Comparison of ENCODE assay signal across 1 cellular context in the genomic region with DNA sequence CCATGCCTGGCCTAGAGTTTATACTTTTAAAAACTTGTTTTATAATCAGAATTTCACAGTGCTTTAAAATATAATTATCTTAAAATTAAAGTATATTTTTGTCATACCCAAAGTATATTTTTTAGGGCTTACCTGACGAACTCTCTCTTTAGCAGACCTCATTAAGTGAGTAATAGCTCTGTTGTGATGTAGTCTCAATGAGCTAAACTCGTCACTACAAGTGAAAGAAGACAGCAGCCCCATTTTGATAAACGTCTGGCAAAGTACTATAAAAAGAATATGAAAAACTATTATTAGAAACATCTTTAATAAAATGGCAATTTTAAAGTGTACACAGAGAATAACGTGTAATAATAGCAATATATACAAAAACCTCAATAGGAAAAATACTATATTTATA.
TF ChIP-seq lines count a peak whose summit lies in the region.

No MANE protein-coding gene starts in this region.

TF ChIP-seq in HepG2, 621 proteins besides CTCF, POLR2A, EP300 and RAD21:
- TF ChIP-seq TARDBP (CRISPR knock-in tag; IDR thresholded peaks at IDR 0.05) (no peak), HMG20A (CRISPR knock-in tag; IDR thresholded peaks at IDR 0.05; ENCODE audit: borderline replicate concordance) (no peak), ZSCAN20 (CRISPR knock-in tag; IDR thresholded peaks at IDR 0.05; ENCODE audit: borderline replicate concordance) (no peak), ZNF672 (CRISPR knock-in tag; IDR thresholded peaks at IDR 0.05) (no peak), ZNF678 (CRISPR knock-in tag; IDR thresholded peaks at IDR 0.05) (no peak), HHEX (CRISPR knock-in tag; IDR thresholded peaks at IDR 0.05) (no peak), ZNF292 (CRISPR knock-in tag; IDR thresholded peaks at IDR 0.05; ENCODE audit: borderline replicate concordance, low read depth) (no peak), DNMT1 (CRISPR knock-in tag; IDR thresholded peaks at IDR 0.05) (no peak), ZNF660 (CRISPR knock-in tag; IDR thresholded peaks at IDR 0.05; ENCODE audit: borderline replicate concordance, low read depth) (no peak), ZNF816 (CRISPR knock-in tag; IDR thresholded peaks at IDR 0.05; ENCODE audit: borderline replicate concordance) (no peak)
- TF ChIP-seq, protein P1, sequence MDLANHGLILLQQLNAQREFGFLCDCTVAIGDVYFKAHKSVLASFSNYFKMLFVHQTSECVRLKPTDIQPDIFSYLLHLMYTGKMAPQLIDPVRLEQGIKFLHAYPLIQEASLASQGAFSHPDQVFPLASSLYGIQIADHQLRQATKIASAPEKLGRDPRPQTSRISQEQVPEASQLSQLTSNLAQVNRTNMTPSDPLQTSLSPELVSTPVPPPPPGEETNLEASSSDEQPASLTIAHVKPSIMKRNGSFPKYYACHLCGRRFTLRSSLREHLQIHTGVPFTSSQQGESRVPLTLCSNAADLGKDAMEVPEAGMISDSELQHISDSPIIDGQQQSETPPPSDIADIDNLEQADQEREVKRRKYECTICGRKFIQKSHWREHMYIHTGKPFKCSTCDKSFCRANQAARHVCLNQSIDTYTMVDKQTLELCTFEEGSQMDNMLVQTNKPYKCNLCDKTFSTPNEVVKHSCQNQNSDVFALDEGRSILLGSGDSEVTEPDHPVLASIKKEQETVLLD (CRISPR knock-in tag; IDR thresholded peaks at IDR 0.05; ENCODE audit: low read depth) = no peak
- TF ChIP-seq, protein P2, sequence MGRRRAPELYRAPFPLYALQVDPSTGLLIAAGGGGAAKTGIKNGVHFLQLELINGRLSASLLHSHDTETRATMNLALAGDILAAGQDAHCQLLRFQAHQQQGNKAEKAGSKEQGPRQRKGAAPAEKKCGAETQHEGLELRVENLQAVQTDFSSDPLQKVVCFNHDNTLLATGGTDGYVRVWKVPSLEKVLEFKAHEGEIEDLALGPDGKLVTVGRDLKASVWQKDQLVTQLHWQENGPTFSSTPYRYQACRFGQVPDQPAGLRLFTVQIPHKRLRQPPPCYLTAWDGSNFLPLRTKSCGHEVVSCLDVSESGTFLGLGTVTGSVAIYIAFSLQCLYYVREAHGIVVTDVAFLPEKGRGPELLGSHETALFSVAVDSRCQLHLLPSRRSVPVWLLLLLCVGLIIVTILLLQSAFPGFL (CRISPR knock-in tag; IDR thresholded peaks at IDR 0.05) = no peak
- TF ChIP-seq, protein P3, sequence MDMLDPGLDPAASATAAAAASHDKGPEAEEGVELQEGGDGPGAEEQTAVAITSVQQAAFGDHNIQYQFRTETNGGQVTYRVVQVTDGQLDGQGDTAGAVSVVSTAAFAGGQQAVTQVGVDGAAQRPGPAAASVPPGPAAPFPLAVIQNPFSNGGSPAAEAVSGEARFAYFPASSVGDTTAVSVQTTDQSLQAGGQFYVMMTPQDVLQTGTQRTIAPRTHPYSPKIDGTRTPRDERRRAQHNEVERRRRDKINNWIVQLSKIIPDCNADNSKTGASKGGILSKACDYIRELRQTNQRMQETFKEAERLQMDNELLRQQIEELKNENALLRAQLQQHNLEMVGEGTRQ (IDR thresholded peaks at IDR 0.05; ENCODE audit: low read depth, low read length) = no peak
- TF ChIP-seq, protein P3 (CRISPR knock-in tag; IDR thresholded peaks at IDR 0.05; ENCODE audit: borderline replicate concordance) = no peak
- TF ChIP-seq, protein P4, sequence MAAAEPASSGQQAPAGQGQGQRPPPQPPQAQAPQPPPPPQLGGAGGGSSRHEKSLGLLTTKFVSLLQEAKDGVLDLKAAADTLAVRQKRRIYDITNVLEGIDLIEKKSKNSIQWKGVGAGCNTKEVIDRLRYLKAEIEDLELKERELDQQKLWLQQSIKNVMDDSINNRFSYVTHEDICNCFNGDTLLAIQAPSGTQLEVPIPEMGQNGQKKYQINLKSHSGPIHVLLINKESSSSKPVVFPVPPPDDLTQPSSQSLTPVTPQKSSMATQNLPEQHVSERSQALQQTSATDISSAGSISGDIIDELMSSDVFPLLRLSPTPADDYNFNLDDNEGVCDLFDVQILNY (CRISPR knock-in tag; conservative IDR thresholded peaks at IDR 0.05) = no peak
- TF ChIP-seq, protein P5, sequence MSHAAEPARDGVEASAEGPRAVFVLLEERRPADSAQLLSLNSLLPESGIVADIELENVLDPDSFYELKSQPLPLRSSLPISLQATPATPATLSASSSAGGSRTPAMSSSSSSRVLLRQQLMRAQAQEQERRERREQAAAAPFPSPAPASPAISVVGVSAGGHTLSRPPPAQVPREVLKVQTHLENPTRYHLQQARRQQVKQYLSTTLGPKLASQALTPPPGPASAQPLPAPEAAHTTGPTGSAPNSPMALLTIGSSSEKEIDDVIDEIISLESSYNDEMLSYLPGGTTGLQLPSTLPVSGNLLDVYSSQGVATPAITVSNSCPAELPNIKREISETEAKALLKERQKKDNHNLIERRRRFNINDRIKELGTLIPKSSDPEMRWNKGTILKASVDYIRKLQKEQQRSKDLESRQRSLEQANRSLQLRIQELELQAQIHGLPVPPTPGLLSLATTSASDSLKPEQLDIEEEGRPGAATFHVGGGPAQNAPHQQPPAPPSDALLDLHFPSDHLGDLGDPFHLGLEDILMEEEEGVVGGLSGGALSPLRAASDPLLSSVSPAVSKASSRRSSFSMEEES (CRISPR knock-in tag; IDR thresholded peaks at IDR 0.05) = no peak
